In the genomic region with DNA sequence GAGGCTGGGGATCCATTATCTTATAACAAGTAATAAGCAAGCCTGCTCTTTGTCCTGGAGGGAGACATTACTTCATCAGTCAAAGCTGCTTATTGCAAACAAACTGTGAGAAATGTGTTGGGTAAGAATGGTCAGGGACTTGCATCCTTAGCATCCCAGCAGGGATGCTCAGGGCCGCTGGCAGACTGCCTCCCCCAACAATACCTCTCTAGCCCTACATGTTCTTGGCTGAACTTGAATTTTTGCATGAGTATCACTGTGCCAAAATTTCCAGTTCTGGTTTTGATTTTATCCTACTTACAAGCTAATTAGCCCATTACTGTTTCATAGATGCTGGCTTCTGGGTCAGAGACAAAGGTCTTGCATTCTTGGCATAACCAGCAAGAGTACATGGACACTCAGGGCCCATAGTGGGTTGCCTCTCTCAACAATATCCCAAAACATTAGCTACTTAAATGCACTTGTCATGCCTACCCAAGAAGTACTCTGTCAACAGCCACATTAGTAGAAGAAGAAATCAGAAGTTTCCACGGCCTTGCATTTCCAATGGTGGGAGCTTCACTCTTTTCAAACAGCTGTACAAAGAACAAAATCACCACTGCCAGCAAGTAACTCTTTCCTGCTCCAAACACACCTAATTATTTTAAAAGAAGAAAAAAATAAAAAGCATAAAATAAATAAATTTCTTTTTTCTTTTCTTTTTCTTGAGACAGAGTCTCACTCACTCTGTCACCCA, we compare ENCODE assay signal across 18 cellular contexts. TPM values are rescaled to one million over a fixed set of nuclear protein-coding genes. Genes with fewer than 3 reads are reported as not detected.
DNase-seq lines count a peak whose midpoint lies in the region; FAIRE-seq and TF ChIP-seq lines count a peak whose summit lies in the region.
"Had no signal": no experiment of that assay in that cellular context is flagged by ENCODE, and none has a peak within 500 bp of the region (broad histone marks: within the 10 kb centered on the region; RNA-seq: fewer than 3 reads in every experiment).

No MANE protein-coding gene starts in this region.

- 86% methylated on average over 2 of the region's 2 CpGs; no CpG with 5 or more reads in 1 of the 2 experiments for WGBS in H1 (ENCODE audit: extremely low coverage in 1 of 2, insufficient coverage in 1 of 2, insufficient read length in 1 of 2, insufficient replicate concordance in 2 of 2, low coverage in 1 of 2, low lambda C conversion rate in 2 of 2, missing lambda C conversion rate in 1 of 2), 2 experiments
- no CpG with 5 or more reads among the region's 2 CpGs for WGBS in mesendoderm (ENCODE audit: extremely low coverage, insufficient coverage, low lambda C conversion rate)

- H3K4me2 ChIP-seq in H1 (ENCODE audit: insufficient read depth in 1 of 2, low read depth in 2 of 2, low read length in 2 of 2) (no peak overlapping the region), mesendoderm (ENCODE audit: low read length) (no peak overlapping the region)
- H3K4me2 ChIP-seq: A549 had no signal

- H3K9ac ChIP-seq in H1 (replicated peaks in 1 of 4; ENCODE audit: extremely low read depth in 1 of 4, low read depth in 3 of 4, low read length in 3 of 4) (no peak overlapping the region), mesendoderm (ENCODE audit: low read length) (no peak overlapping the region)

- H3K9me3 ChIP-seq in H1 (ENCODE audit: insufficient read depth in 2 of 2, low read depth in 1 of 2, low read length in 1 of 2) = no peaks in the 10 kb centered on the region
- H3K9me3 ChIP-seq in WERI-Rb-1 (ENCODE audit: severe bottlenecking) = peaks cover 3% of the 10 kb centered on the region
- H3K9me3 ChIP-seq: A549 had no signal

- TF ChIP-seq CTCF in H1 (IDR thresholded peaks at IDR 0.05; ENCODE audit: control extremely low read depth in 1 of 3, insufficient read depth in 1 of 3, low read depth in 1 of 3, low read length in 3 of 3) = no peak
- TF ChIP-seq CTCF in WERI-Rb-1 (IDR thresholded peaks at IDR 0.05; ENCODE audit: low read depth, low read length) = no peak

- no peak for TF ChIP-seq POLR2A in H1 (IDR thresholded peaks at IDR 0.05; ENCODE audit: control extremely low read depth in 1 of 2, low read depth in 2 of 2, low read length in 2 of 2)

- H2BK5ac ChIP-seq in H1 (ENCODE audit: low read depth, low read length) (no peak overlapping the region), mesendoderm (ENCODE audit: low read length) (no peak overlapping the region)

- H3K79me1 ChIP-seq in H1 (ENCODE audit: low read depth, low read length) (no peaks in the 10 kb centered on the region), mesendoderm (ENCODE audit: low read length) (no peaks in the 10 kb centered on the region)

- H2BK120ac ChIP-seq in H1 (replicated peaks; ENCODE audit: low read depth, low read length) (no peak overlapping the region), mesendoderm (ENCODE audit: low read depth, low read length) (no peak overlapping the region)

- no peak overlapping the region for H3K4ac ChIP-seq in H1 (replicated peaks; ENCODE audit: insufficient read length, low read depth, low read length)
- H3K4ac ChIP-seq in mesendoderm (ENCODE audit: low read depth, low read length) = no peak overlapping the region

- H4K91ac ChIP-seq in H1 (replicated peaks; ENCODE audit: insufficient read length, low read length) = no peak overlapping the region

- H3K27me3 ChIP-seq in H1 (replicated peaks in 1 of 4; ENCODE audit: control insufficient read depth in 3 of 4, extremely low read depth in 1 of 4, insufficient read depth in 3 of 4, low read length in 3 of 4) = no peaks in the 10 kb centered on the region
- no peaks in the 10 kb centered on the region for H3K27me3 ChIP-seq in mesendoderm (ENCODE audit: insufficient read depth, low read length, poor library complexity)
- H3K27me3 ChIP-seq in WERI-Rb-1 (ENCODE audit: insufficient read depth, low read depth, severe bottlenecking) = no peaks in the 10 kb centered on the region

- TF ChIP-seq RAD21 in H1 (IDR thresholded peaks at IDR 0.05 in 1 of 2, conservative IDR thresholded peaks at IDR 0.05 in 1 of 2; ENCODE audit: low read depth in 2 of 2, low read length in 2 of 2) = no peak

- H4K5ac ChIP-seq in H1 (ENCODE audit: insufficient read length, low read depth, low read length) (no peak overlapping the region), mesendoderm (ENCODE audit: low read length) (no peak overlapping the region)

- peak; percentile 32 for FAIRE-seq in H1 (lab: Jason Lieb, UNC)
- FAIRE-seq: A549 had no signal

- DNase-seq in DMS79 (lab: John Stamatoyannopoulos, UW) (peak; percentile 68), NCI-H446 treated with DMSO at 0.1 percent for 48 hours (lab: John Stamatoyannopoulos, UW) (peak; percentile 19), H1 (ENCODE audit: low read depth in 1 of 2, low spot score in 2 of 2) (no peak), mesendoderm (peak; percentile 37), WERI-Rb-1 (no peak), NCI-H748 (lab: John Stamatoyannopoulos, UW; ENCODE audit: unreplicated experiment) (no peak), NCI-H1436 treated with DMSO at 0.1 percent for 48 hours (lab: John Stamatoyannopoulos, UW) (no peak)
- DNase-seq: GF-D8, KG1, NCI-H1105 treated with DMSO at 0.1 percent for 48 hours, NCI-H187, NCI-H2107, NCI-H510A treated with DMSO at 0.1 percent for 48 hours, NCI-H82, RPMI8226, SHP77 treated with DMSO at 0.1 percent for 48 hours had no signal

- no peaks in the 10 kb centered on the region for H3K23me2 ChIP-seq in H1 (ENCODE audit: low read depth, low read length)

- H4K8ac ChIP-seq in H1 (ENCODE audit: extremely low read depth, insufficient read depth, low read length) = no peak overlapping the region
- no peak overlapping the region for H4K8ac ChIP-seq in mesendoderm (ENCODE audit: low read depth, low read length)

- H2AK5ac ChIP-seq in H1 (ENCODE audit: low read depth, low read length) = no peak overlapping the region
- H2AK5ac ChIP-seq in mesendoderm (ENCODE audit: low read length) = no peak overlapping the region

- no peak overlapping the region for H3K27ac ChIP-seq in H1 (ENCODE audit: low read depth, low read length)
- H3K27ac ChIP-seq in mesendoderm (ENCODE audit: low read depth, low read length) = no peak overlapping the region
- H3K27ac ChIP-seq in WERI-Rb-1 = no peak overlapping the region
- H3K27ac ChIP-seq: A549, C4-2B had no signal

- H3K79me2 ChIP-seq in H1 (ENCODE audit: control insufficient read depth in 1 of 2, insufficient read depth in 2 of 2, low read length in 2 of 2) = no peaks in the 10 kb centered on the region
- H3K79me2 ChIP-seq in mesendoderm (ENCODE audit: control insufficient read depth, insufficient read depth, low read length) = no peaks in the 10 kb centered on the region

- CTCF ChIA-PET in H1 (lab: Charles Lee; ENCODE audit: partially characterized antibody) = interaction anchor here (0.6 kb wide), 1 partner anchor 41 kb away, joined by 3 read pairs; no protein-coding TSS in a partner anchor

- no peak overlapping the region for H3K14ac ChIP-seq in H1 (ENCODE audit: insufficient read length)

- H2BK12ac ChIP-seq in H1 (ENCODE audit: low read depth, low read length) = no peak overlapping the region

- H3K18ac ChIP-seq in H1 (ENCODE audit: extremely low read depth, low read length) (0 out of 2 replicates have a peak overlapping the region, but pooled peaks have one; percentile 13), mesendoderm (ENCODE audit: low read length) (no peak overlapping the region)

- POLR2A ChIA-PET in H1 (lab: Charles Lee; ENCODE audit: partially characterized antibody) = no interaction called here

- H3K36me3 ChIP-seq in H1 (ENCODE audit: control insufficient read depth in 2 of 4, insufficient read depth in 4 of 4, low read length in 3 of 4) (peaks cover 0 to 17% (median 2%) of the 10 kb centered on the region in 4 experiments; a peak in 5 of 8 replicates), mesendoderm (ENCODE audit: control insufficient read depth, insufficient read depth, low read length) (no peaks in the 10 kb centered on the region), WERI-Rb-1 (peaks cover 34% of the 10 kb centered on the region)

- H3K56ac ChIP-seq in H1 (replicated peaks; ENCODE audit: insufficient read length, low read depth, low read length) (no peak overlapping the region), mesendoderm (ENCODE audit: low read length) (no peak overlapping the region)

- no peak for TF ChIP-seq EP300 in H1 (IDR thresholded peaks at IDR 0.05; ENCODE audit: borderline replicate concordance in 1 of 2, low read depth in 2 of 2, low read length in 2 of 2)

- H4K20me1 ChIP-seq in H1 (replicated peaks in 1 of 2; ENCODE audit: control insufficient read depth in 1 of 2, insufficient read depth in 2 of 2, low read length in 2 of 2) = no peaks in the 10 kb centered on the region

- H2BK15ac ChIP-seq in H1 (ENCODE audit: low read length) (no peak overlapping the region), mesendoderm (replicated peaks; ENCODE audit: low read depth) (no peak overlapping the region)

- H3K4me1 ChIP-seq in H1 (replicated peaks in 1 of 4; ENCODE audit: control insufficient read depth in 3 of 4, insufficient read depth in 4 of 4, low read length in 3 of 4) = peaks cover 0 to 5% (median 0%) of the 10 kb centered on the region in 4 experiments; a peak in 1 of 7 replicates
- no peaks in the 10 kb centered on the region for H3K4me1 ChIP-seq in mesendoderm (ENCODE audit: control insufficient read depth, low read depth, low read length)

- H3K4me3 ChIP-seq in H1 (ENCODE audit: extremely low read depth in 1 of 4, insufficient read depth in 2 of 4, low read depth in 3 of 4, low read length in 4 of 4) (no peak overlapping the region), mesendoderm (ENCODE audit: low read length) (no peak overlapping the region), WERI-Rb-1 (ENCODE audit: low read depth, low read length) (no peak overlapping the region)
- H3K4me3 ChIP-seq: A549 had no signal

- H2BK20ac ChIP-seq in H1 (ENCODE audit: low read length) = no peak overlapping the region

- H2AFZ ChIP-seq in H1 (ENCODE audit: low read length) = no peak overlapping the region

- no peak overlapping the region for H3K23ac ChIP-seq in H1 (ENCODE audit: insufficient read length)
- no peak overlapping the region for H3K23ac ChIP-seq in mesendoderm (ENCODE audit: low read length)

TF ChIP-seq in H1, 55 proteins besides CTCF, POLR2A, EP300 and RAD21:
- TF ChIP-seq CEBPB (IDR thresholded peaks at IDR 0.05; ENCODE audit: low read depth, low read length) = peak; percentile 28; the same call in 1 of the 2 replicates
- no peak for TF ChIP-seq PHF8 (conservative IDR thresholded peaks at IDR 0.05; ENCODE audit: low read depth, low read length)

RNA-seq across cellular contexts. Expression of gene NEUROG2, which starts 41.9 kb away (rescaled TPM):
- total RNA-seq in H1 (2021; fragmentation: NEBNext Ultra II Directional; extraction: Animal tissue kit (Norgen Biotek cat#: 25700)) = not detected in 2 replicates
- 0.03 TPM in 1 of 2 replicates, not detected in the other for polyA plus RNA-seq in H1 (2011; rRNA removed)
- 0.05 TPM for polyA plus RNA-seq in H1 (2011; cell fraction: cytosol; rRNA removed)
- polyA plus RNA-seq in H1 (2011; cell fraction: nucleus; rRNA removed) = not detected
- polyA plus RNA-seq in H1 (2012, experiment 1 of 2) = 0.09 TPM in 1 of 4 replicates, not detected in the others
- not detected for polyA plus RNA-seq in H1 (2012, experiment 2 of 2)
- polyA plus RNA-seq in H1 (2013, experiment 1 of 2) = 0.02 TPM
- 0.07 TPM for polyA plus RNA-seq in H1 (2013, experiment 2 of 2)
- not detected in 2 replicates for polyA minus RNA-seq in H1 (2011; rRNA and poly(A)+ RNA removed)
- polyA minus RNA-seq in H1 (2011; cell fraction: cytosol; rRNA and poly(A)+ RNA removed) = not detected
- polyA minus RNA-seq in H1 (2011; cell fraction: nucleus; rRNA and poly(A)+ RNA removed) = not detected
- not detected for polyA plus RNA-seq in mesendoderm (2013, experiment 1 of 2)
- 0.03 TPM for polyA plus RNA-seq in mesendoderm (2013, experiment 2 of 2)
- polyA plus RNA-seq: A549 had no signal

Comparison
In these comparisons a context has a peak if more than half of its experiments do, and no peak if none do; other contexts are left out.
1. DNase-seq: peak in DMS79 (single experiment), NCI-H446 treated with DMSO at 0.1 percent for 48 hours (single experiment) and mesendoderm (single experiment); none in H1 (0 of 2), WERI-Rb-1 (single experiment), NCI-H748 (single experiment) and NCI-H1436 treated with DMSO at 0.1 percent for 48 hours (single experiment).